13 cellular contexts compared by ENCODE assay signal in genomic region chr14:92538412-92539017, GRCh38. TPM values are rescaled to one million over a fixed set of nuclear protein-coding genes. Genes with fewer than 3 reads are reported as not detected.
DNase-seq lines count a peak whose midpoint lies in the region; ATAC-seq, FAIRE-seq and TF ChIP-seq lines count a peak whose summit lies in the region.
"Had no signal": no experiment of that assay in that cellular context is flagged by ENCODE, and none has a peak within 500 bp of the region (broad histone marks: within the 10 kb centered on the region; RNA-seq: fewer than 3 reads in every experiment).

No MANE protein-coding gene starts in this region.

- no peak overlapping the region for H3K4me3 Mint-ChIP-seq in activated naive CD8-positive, alpha-beta T cell treated with anti-CD3 and anti-CD28 coated beads, Interleukin-2, amount 50 U/mL, for 24 hours
- H3K4me3 Mint-ChIP-seq: GM23338, nephron, T-helper 17 cell had no signal

- no peaks in the 10 kb centered on the region for H3K9me3 ChIP-seq in left ventricle myocardium inferior (replicated peaks)
- H3K9me3 ChIP-seq in vagina: no peaks in the 10 kb centered on the region
- H3K9me3 ChIP-seq: adrenal gland had no signal

- H3K4me1 ChIP-seq in left ventricle myocardium inferior (peaks cover 56% of the 10 kb centered on the region), vagina (peaks cover 42% of the 10 kb centered on the region)

- H3K27me3 ChIP-seq in left ventricle myocardium inferior (ENCODE audit: low read depth): no peaks in the 10 kb centered on the region
- no peaks in the 10 kb centered on the region for H3K27me3 ChIP-seq in vagina
- H3K27me3 ChIP-seq: adrenal gland had no signal

- peaks cover 6% of the 10 kb centered on the region for H3K36me3 Mint-ChIP-seq in activated naive CD8-positive, alpha-beta T cell treated with anti-CD3 and anti-CD28 coated beads, Interleukin-2, amount 50 U/mL, for 24 hours (ENCODE audit: low read depth)

- no peaks in the 10 kb centered on the region for H3K9me3 Mint-ChIP-seq in activated naive CD8-positive, alpha-beta T cell treated with anti-CD3 and anti-CD28 coated beads, Interleukin-2, amount 50 U/mL, for 24 hours
- H3K9me3 Mint-ChIP-seq: GM23338 had no signal

- H3K27ac ChIP-seq in left ventricle myocardium inferior (replicated peaks): peak overlapping the region; percentile 91
- peak overlapping the region; percentile 69 for H3K27ac ChIP-seq in vagina

- no peak for DNase-seq in left ventricle myocardium inferior
- DNase-seq in Right ventricle myocardium superior: no peak
- DNase-seq in activated naive CD8-positive, alpha-beta T cell treated with anti-CD3 and anti-CD28 coated beads, Interleukin-2, amount 50 U/mL, for 24 hours: no peak
- no peak for DNase-seq in vagina (ENCODE audit: extremely low spot score in 2 of 2)
- DNase-seq in CD1c-positive myeloid dendritic cell (ENCODE audit: extremely low spot score): no peak
- no peak for DNase-seq in SW480 (ENCODE audit: low spot score)
- no peak for DNase-seq in frontal cortex (ENCODE audit: low spot score in 2 of 2)
- DNase-seq: adrenal gland, NCI-H1417, T-helper 17 cell had no signal

- peaks cover 88% of the 10 kb centered on the region for H3K4me1 Mint-ChIP-seq in activated naive CD8-positive, alpha-beta T cell treated with anti-CD3 and anti-CD28 coated beads, Interleukin-2, amount 50 U/mL, for 24 hours

- no peaks in the 10 kb centered on the region for H3K27me3 Mint-ChIP-seq in activated naive CD8-positive, alpha-beta T cell treated with anti-CD3 and anti-CD28 coated beads, Interleukin-2, amount 50 U/mL, for 24 hours
- H3K27me3 Mint-ChIP-seq: T-helper 17 cell had no signal

- H3K36me3 ChIP-seq in left ventricle myocardium inferior (no peaks in the 10 kb centered on the region), vagina (no peaks in the 10 kb centered on the region)
- H3K36me3 ChIP-seq: adrenal gland had no signal

- ATAC-seq in Right ventricle myocardium superior (ENCODE audit: poor library complexity) (no peak), HG02885 (IDR thresholded peaks at IDR 0.05; ENCODE audit: poor library complexity, unreplicated experiment) (peak; percentile 84)
- no peak for ATAC-seq in activated naive CD8-positive, alpha-beta T cell treated with anti-CD3 and anti-CD28 coated beads, Interleukin-2, amount 50 U/mL, for 24 hours
- ATAC-seq: GM23338, T-helper 17 cell had no signal

- TF ChIP-seq POLR2A in vagina (IDR thresholded peaks at IDR 0.05): no peak

- intact Hi-C loops in left ventricle myocardium inferior (cut with micrococcal nuclease) (no loop called here), Right ventricle myocardium superior (cut with DNase I) (no loop called here), vagina (cut with DNase I) (no loop called here)

- H3K4me3 ChIP-seq in left ventricle myocardium inferior: no peak overlapping the region
- H3K4me3 ChIP-seq in vagina: no peak overlapping the region
- H3K4me3 ChIP-seq: adrenal gland, GM23338 had no signal

- H3K27ac Mint-ChIP-seq in activated naive CD8-positive, alpha-beta T cell treated with anti-CD3 and anti-CD28 coated beads, Interleukin-2, amount 50 U/mL, for 24 hours: peak overlapping the region; percentile 49
- H3K27ac Mint-ChIP-seq: GM23338, T-helper 17 cell had no signal

- no peak for FAIRE-seq in frontal cortex (lab: Jason Lieb, UNC)

- TF ChIP-seq CTCF in left ventricle myocardium inferior (IDR thresholded peaks at IDR 0.05; ENCODE audit: borderline replicate concordance) (no peak), vagina (IDR thresholded peaks at IDR 0.05) (no peak)

RNA-seq across cellular contexts. Expression of gene RIN3, which starts 24.9 kb away (rescaled TPM):
- total RNA-seq in left ventricle myocardium inferior (13.8 TPM), Right ventricle myocardium superior (11.0 TPM), vagina (22.6 TPM), frontal cortex (under 0.01 TPM)

Comparison
In these comparisons a context has a peak if more than half of its experiments do, and no peak if none do; other contexts are left out.
1. RNA of gene RIN3, which starts 24.9 kb away (total RNA-seq): 22.6 TPM in vagina (single experiment), 13.8 TPM in left ventricle myocardium inferior (single experiment) and 11.0 TPM in Right ventricle myocardium superior (single experiment); under 0.01 TPM in frontal cortex (single experiment); every median in the first group is over 10 times any median in the second.